Comparison of ENCODE assay signal across 32 cellular contexts in the genomic region with DNA sequence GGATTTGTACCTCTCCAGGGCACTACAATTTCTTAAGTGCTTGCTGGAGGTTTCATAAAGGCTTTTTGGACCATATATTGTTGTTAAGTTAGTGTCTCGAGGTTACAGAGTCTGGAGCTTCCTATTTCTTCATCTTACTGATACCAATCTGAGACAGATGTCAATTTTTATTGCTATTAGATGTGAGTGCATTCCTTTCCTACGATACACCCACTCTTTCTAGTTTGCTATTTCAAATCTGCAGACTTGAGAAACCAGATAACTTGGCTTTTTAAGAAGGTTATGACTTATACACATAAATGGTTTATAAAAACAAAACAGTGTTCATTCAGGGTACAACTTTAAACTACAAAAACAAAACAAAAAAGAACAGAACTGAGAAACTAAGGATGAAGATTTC. TPM values are rescaled to one million over a fixed set of nuclear protein-coding genes. Genes with fewer than 3 reads are reported as not detected.
A peak's percentile ranks its signal among the peaks of the same experiment; 100 is the strongest.
DNase-seq lines count a peak whose midpoint lies in the region; ATAC-seq, FAIRE-seq and TF ChIP-seq lines count a peak whose summit lies in the region.
"Had no signal": no experiment of that assay in that cellular context is flagged by ENCODE, and none has a peak within 500 bp of the region (broad histone marks: within the 10 kb centered on the region; RNA-seq: fewer than 3 reads in every experiment).

No MANE protein-coding gene starts in this region.

- H3K27ac ChIP-seq in RWPE2 (ENCODE audit: poor library complexity, severe bottlenecking): no peak overlapping the region
- no peak overlapping the region for H3K27ac ChIP-seq in gastroesophageal sphincter
- H3K27ac ChIP-seq in gastrocnemius medialis: no peak overlapping the region
- H3K27ac ChIP-seq: esophagus muscularis mucosa, left ventricle myocardium inferior, pancreas, SK-N-MC, suprapubic skin, upper lobe of left lung had no signal

- H3K27me3 ChIP-seq in RWPE2 (ENCODE audit: insufficient read depth, poor library complexity, severe bottlenecking) (no peaks in the 10 kb centered on the region), gastroesophageal sphincter (no peaks in the 10 kb centered on the region), gastrocnemius medialis (no peaks in the 10 kb centered on the region)
- H3K27me3 ChIP-seq: esophagus muscularis mucosa, pancreas, suprapubic skin, upper lobe of left lung had no signal

- WGBS in gastroesophageal sphincter (ENCODE audit: low coverage in 1 of 2), 2 donors: 40 to 88% methylated on average over 1 to 2 of the region's 2 CpGs

- TF ChIP-seq EP300 in gastroesophageal sphincter (IDR thresholded peaks at IDR 0.05): no peak

- POLR2A ChIA-PET in AG04449 (lab: Yijun Ruan, JAX): no interaction called here

- H3K4me1 ChIP-seq in RWPE2 (ENCODE audit: insufficient read depth, poor library complexity, severe bottlenecking): no peaks in the 10 kb centered on the region
- no peaks in the 10 kb centered on the region for H3K4me1 ChIP-seq in gastroesophageal sphincter
- no peaks in the 10 kb centered on the region for H3K4me1 ChIP-seq in gastrocnemius medialis
- H3K4me1 ChIP-seq: esophagus muscularis mucosa, left ventricle myocardium inferior, pancreas, suprapubic skin, upper lobe of left lung had no signal

- no peak for FAIRE-seq in GM12892 (lab: Jason Lieb, UNC)
- FAIRE-seq: A204.1, endometrium, pancreas had no signal

- ATAC-seq in RWPE2 (ENCODE audit: low read depth): peak; percentile 27; the same call in 1 of the 3 replicates
- no peak for ATAC-seq in gastroesophageal sphincter
- no peak for ATAC-seq in gastrocnemius medialis
- ATAC-seq: activated CD4-positive, CD25-positive, alpha-beta regulatory T cell treated with anti-CD3 and anti-CD28 coated beads, Interleukin-2, amount 50 U/mL, for 24 hours; activated CD8-positive, alpha-beta memory T cell treated with anti-CD3 and anti-CD28 coated beads, Interleukin-2, amount 10 ng/mL, durations not matched to agents 7 days and 5 days; activated T-cell treated with anti-CD3 and anti-CD28 coated beads, Interleukin-2, amount 50 U/mL, for 4 hours; T-helper 17 cell had no signal

- in situ Hi-C loops in gastrocnemius medialis (cut with MboI; ENCODE audit: low sequenced_read_pairs in 4 of 4): no loop called here

- peaks cover 3% of the 10 kb centered on the region for H3K9me3 ChIP-seq in RWPE2 (ENCODE audit: severe bottlenecking)
- peaks cover 0 to 32% (median 0%) of the 10 kb centered on the region in 3 donors for H3K9me3 ChIP-seq in gastroesophageal sphincter
- peaks cover 0 to 5% (median 0%) of the 10 kb centered on the region in 3 donors for H3K9me3 ChIP-seq in gastrocnemius medialis
- H3K9me3 ChIP-seq: pancreas had no signal

- CTCF ChIA-PET in AG04449 (lab: Yijun Ruan, JAX): no interaction called here

- H3K36me3 ChIP-seq in RWPE2 (ENCODE audit: low read depth) (peaks cover 23% of the 10 kb centered on the region), gastroesophageal sphincter (peaks cover 0 to 56% of the 10 kb centered on the region in 2 donors), gastrocnemius medialis (peaks cover 0 to 58% of the 10 kb centered on the region in 2 donors)

- intact Hi-C loops in gastrocnemius medialis (cut with DNase I; ENCODE audit: low total_unique reads): no loop called here

- TF ChIP-seq CTCF in AG04449 (IDR thresholded peaks at IDR 0.05; ENCODE audit: insufficient read depth, low read length, missing control alignments) (no peak), RWPE2 (IDR thresholded peaks at IDR 0.05; ENCODE audit: poor library complexity, severe bottlenecking) (no peak), fibroblast of villous mesenchyme (IDR thresholded peaks at IDR 0.05; ENCODE audit: insufficient read depth, low read depth, low read length) (no peak), gastroesophageal sphincter (IDR thresholded peaks at IDR 0.05) (no peak), gastrocnemius medialis (IDR thresholded peaks at IDR 0.05 in 4 of 5, conservative IDR thresholded peaks at IDR 0.05 in 1 of 5) (no peak)

- DNase-seq in AG04449 (ENCODE audit: low read depth, low spot score) (peak; percentile 2), GM03348 (ENCODE audit: low spot score) (peak; percentile 29), RWPE2 (ENCODE audit: low spot score) (no peak), fibroblast of villous mesenchyme (ENCODE audit: low read depth) (peak; percentile 47), GM12892 (ENCODE audit: insufficient read length) (no peak), gastrocnemius medialis (no peak), COLO668 (lab: John Stamatoyannopoulos, UW; ENCODE audit: unreplicated experiment) (no peak)
- DNase-seq: activated CD4-positive, alpha-beta T cell treated with anti-CD3 and anti-CD28 coated beads, Interleukin-2, amount 50 U/mL, for 4 hours; activated CD8-positive, alpha-beta memory T cell treated with anti-CD3 and anti-CD28 coated beads, Interleukin-2, amount 10 ng/mL, durations not matched to agents 7 days and 5 days; activated gamma-delta T cell; activated naive CD8-positive, alpha-beta T cell treated with anti-CD3 and anti-CD28 coated beads, Interleukin-2, amount 10 ng/mL, durations not matched to agents 7 days and 5 days; activated T-cell treated with anti-CD3 and anti-CD28 coated beads, Interleukin-2, amount 50 U/mL, for 4 hours; CD4-positive, alpha-beta memory T cell; islet precursor cell; left ventricle myocardium inferior; mesendoderm; NCI-H1105; NCI-H187 treated with DMSO at 0.1 percent for 48 hours; NCI-H524 treated with DMSO at 0.1 percent for 48 hours; pancreas; retina; stimulated activated CD4-positive, alpha-beta T cell treated with anti-CD3 and anti-CD28 coated beads, Interleukin-1b, Interleukin-23, amount 100 ng/mL, for 48 hours; stimulated activated naive CD4-positive, alpha-beta T cell treated with Interleukin-2 at 50 U/mL for 16 hours; T-helper 17 cell; upper lobe of left lung had no signal

- TF ChIP-seq POLR2A in GM12892 (IDR thresholded peaks at IDR 0.05; ENCODE audit: low read depth, low read length) (no peak), gastroesophageal sphincter (IDR thresholded peaks at IDR 0.05) (no peak), gastrocnemius medialis (IDR thresholded peaks at IDR 0.05) (no peak)

- H3K4me3 ChIP-seq in AG04449 (ENCODE audit: low read depth, low read length) (no peak overlapping the region), RWPE2 (ENCODE audit: severe bottlenecking) (no peak overlapping the region), fibroblast of villous mesenchyme (ENCODE audit: low read depth, low read length) (no peak overlapping the region), gastroesophageal sphincter (no peak overlapping the region), gastrocnemius medialis (no peak overlapping the region)
- H3K4me3 ChIP-seq: esophagus muscularis mucosa, left ventricle myocardium inferior, pancreas, SK-N-MC, suprapubic skin, upper lobe of left lung had no signal

RNA-seq across cellular contexts. Expression of a gene that starts 2.1 kb away (rescaled TPM):
- total RNA-seq in fibroblast of villous mesenchyme (under 0.01 TPM in 2 replicates), gastroesophageal sphincter (not detected), gastrocnemius medialis (not detected)
- polyA plus RNA-seq in GM12892 (2012; ENCODE audit: missing spikeins): 0.59 TPM
- polyA plus RNA-seq: CD4-positive, alpha-beta memory T cell had no signal

RNA-seq across cellular contexts. Expression of a gene that starts 36.2 kb away (rescaled TPM):
- total RNA-seq in fibroblast of villous mesenchyme (20.3 and 29.8 TPM in 2 replicates), gastroesophageal sphincter (10 to 100 TPM; 18.6 to 31.8 (median 21.5) TPM), gastrocnemius medialis (10 to 100 TPM in 3 of 4 donors, 1 to 10 TPM in 1; 8.8 to 19.6 (median 17.6) TPM)
- polyA plus RNA-seq in GM12892 (2012; ENCODE audit: missing spikeins): 19.7 TPM

RNA-seq across cellular contexts. Expression of a gene that starts 36.7 kb away (rescaled TPM):
- 57.0 and 88.9 TPM in 2 replicates for total RNA-seq in fibroblast of villous mesenchyme
- 127 TPM for polyA plus RNA-seq in GM12892 (2012; ENCODE audit: missing spikeins)
- 100 to 1,000 TPM; 115 to 166 (median 129) TPM for total RNA-seq in gastroesophageal sphincter
- total RNA-seq in gastrocnemius medialis: 100 to 1,000 TPM; 112 to 200 (median 165) TPM

RNA-seq across cellular contexts. Expression of a gene that starts 44.1 kb away (rescaled TPM):
- total RNA-seq in fibroblast of villous mesenchyme (1.3 and 1.6 TPM in 2 replicates), gastroesophageal sphincter (1 to 10 TPM in 2 of 4 donors, under 1 TPM in 1, not detected in 1; 0.20 to 1.5 (median 1.4) TPM), gastrocnemius medialis (under 1 TPM in 1 of 4 donors, not detected in 3; 0.11 TPM)
- polyA plus RNA-seq in GM12892 (2012; ENCODE audit: missing spikeins): 1.2 TPM
- total RNA-seq: activated naive CD8-positive, alpha-beta T cell treated with anti-CD3 and anti-CD28 coated beads, Interleukin-2, amount 10 ng/mL, durations not matched to agents 7 days and 5 days had no signal
- polyA plus RNA-seq: CD4-positive, alpha-beta memory T cell had no signal

RNA-seq across cellular contexts. Expression of a gene that starts 44.3 kb away (rescaled TPM):
- 9.3 and 12.5 TPM in 2 replicates for total RNA-seq in fibroblast of villous mesenchyme
- 24.4 TPM for polyA plus RNA-seq in GM12892 (2012; ENCODE audit: missing spikeins)
- 10 to 100 TPM; 16.6 to 21.4 (median 20.7) TPM for total RNA-seq in gastroesophageal sphincter
- total RNA-seq in gastrocnemius medialis: 1 to 10 TPM; 3.0 to 5.2 (median 4.3) TPM

Comparison
In these comparisons a context has a peak if more than half of its experiments do, and no peak if none do; other contexts are left out.
1. DNase-seq: peak in AG04449 (single experiment), GM03348 (single experiment) and fibroblast of villous mesenchyme (single experiment); none in RWPE2 (single experiment), GM12892 (single experiment), gastrocnemius medialis (0 of 2) and COLO668 (single experiment).